Comparison of ENCODE assay signal across 18 cellular contexts in genomic region chr18:11245889-11246288, GRCh38.
DNase-seq lines count a peak whose midpoint lies in the region; ATAC-seq, FAIRE-seq and TF ChIP-seq lines count a peak whose summit lies in the region.
"Had no signal": no experiment of that assay in that cellular context is flagged by ENCODE, and none has a peak within 500 bp of the region (broad histone marks: within the 10 kb centered on the region; RNA-seq: fewer than 3 reads in every experiment).

No MANE protein-coding gene starts in this region.

- DNase-seq in EL (peak; percentile 27), SK-N-MC (ENCODE audit: low read depth, low spot score) (no peak), foreskin fibroblast (peak; percentile 42 to 86), stromal cell of bone marrow (ENCODE audit: low read depth) (peak; percentile 60), RCC 7860 (ENCODE audit: low spot score) (no peak)
- no peak for DNase-seq in activated T-cell treated with anti-CD3 and anti-CD28 coated beads, Interleukin-2, amount 50 U/mL, for 1 hour
- DNase-seq: C1 segment of cervical spinal cord; DMS79 treated with DMSO at 0.1 percent for 48 hours; GDM1; NCI-H187; NCI-H69; NK-92 treated with Interleukin-12 subunit alpha and Interleukin-12 subunit beta, amount 100 ng/mL, for 24 hours; PC-3 had no signal

- ATAC-seq in GM18858 (IDR thresholded peaks at IDR 0.05; ENCODE audit: unreplicated experiment) (no peak), GM18517 (IDR thresholded peaks at IDR 0.05; ENCODE audit: unreplicated experiment) (no peak)
- ATAC-seq: K562, PC-3 had no signal

- no peak for FAIRE-seq in RCC 7860 (lab: Jason Lieb, UNC)
- FAIRE-seq: H54, K562 had no signal

- H3K9ac ChIP-seq in SK-N-MC (ENCODE audit: insufficient read length): no peak overlapping the region

- H3K27ac ChIP-seq in SK-N-MC: no peak overlapping the region
- H3K27ac ChIP-seq: SJSA1 had no signal

- no peaks in the 10 kb centered on the region for H3K9me3 ChIP-seq in SK-N-MC (ENCODE audit: low read depth, low read length)
- H3K9me3 ChIP-seq: SJSA1 had no signal

- no peaks in the 10 kb centered on the region for H3K36me3 ChIP-seq in SK-N-MC (ENCODE audit: insufficient read depth, low read length)
- H3K36me3 ChIP-seq: SJSA1 had no signal

- peak overlapping the region; percentile 1; the same call in 1 of the 2 replicates for H3K4me3 ChIP-seq in SK-N-MC
- no peak overlapping the region for H3K4me3 ChIP-seq in foreskin fibroblast (ENCODE audit: low read depth in 1 of 2, low read length in 2 of 2)
- H3K4me3 ChIP-seq: K562, SJSA1 had no signal

- no peak for TF ChIP-seq CTCF in foreskin fibroblast (IDR thresholded peaks at IDR 0.05; ENCODE audit: low read depth, low read length)

Comparison
In these comparisons a context has a peak if more than half of its experiments do, and no peak if none do; other contexts are left out.
1. DNase-seq: peak in EL (single experiment), foreskin fibroblast (2 of 2) and stromal cell of bone marrow (single experiment); none in SK-N-MC (single experiment), activated T-cell treated with anti-CD3 and anti-CD28 coated beads, Interleukin-2, amount 50 U/mL, for 1 hour (single experiment) and RCC 7860 (single experiment).